In the genomic region with DNA sequence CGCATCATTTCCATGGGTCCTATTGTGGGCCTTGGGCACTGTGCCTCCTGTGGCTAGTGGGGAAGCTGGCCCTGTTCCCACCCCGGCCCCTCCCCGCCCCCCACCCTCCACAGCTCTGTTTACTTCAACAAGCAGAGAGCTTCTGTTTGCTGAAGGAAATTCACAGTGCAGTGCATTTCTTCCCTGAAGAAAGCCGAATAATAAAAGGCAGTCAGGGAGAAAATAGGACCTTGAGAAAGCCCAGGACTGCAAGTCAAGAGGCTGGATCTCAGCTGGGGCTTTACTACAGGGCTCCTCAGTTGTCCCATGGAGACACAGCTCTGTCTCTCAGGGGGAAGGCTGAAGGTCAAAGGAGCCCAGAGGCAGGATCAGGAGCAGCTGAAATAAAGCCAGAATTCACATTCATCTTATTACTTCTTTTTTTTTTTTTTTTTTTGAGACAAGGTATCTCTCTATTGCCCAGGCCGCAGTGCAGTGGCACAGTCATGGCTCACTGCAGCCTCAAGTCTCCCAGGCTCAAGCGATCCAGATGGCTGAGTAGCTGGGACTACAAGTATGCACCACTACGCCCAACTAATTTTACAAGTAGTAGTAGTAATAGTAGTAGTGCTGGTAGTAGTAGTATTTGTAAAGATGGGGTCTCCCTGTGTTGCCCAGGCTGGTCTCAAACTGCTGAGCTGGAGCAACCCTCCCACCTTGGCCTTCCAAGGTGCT, we compare ENCODE assay signal across 9 cellular contexts. TPM values are rescaled to one million over a fixed set of nuclear protein-coding genes. Genes with fewer than 3 reads are reported as not detected.
DNase-seq lines count a peak whose midpoint lies in the region; ATAC-seq and TF ChIP-seq lines count a peak whose summit lies in the region.
"Had no signal": no experiment of that assay in that cellular context is flagged by ENCODE, and none has a peak within 500 bp of the region (broad histone marks: within the 10 kb centered on the region; RNA-seq: fewer than 3 reads in every experiment).

No MANE protein-coding gene starts in this region.

- H3K4me3 ChIP-seq in H7 (ENCODE audit: insufficient read depth, low read depth, low read length) (no peak overlapping the region), SJSA1 (no peak overlapping the region), sigmoid colon (no peak overlapping the region)
- H3K4me3 ChIP-seq: heart left ventricle had no signal

- no peaks in the 10 kb centered on the region for H3K9me3 ChIP-seq in SJSA1 (replicated peaks)
- no peaks in the 10 kb centered on the region for H3K9me3 ChIP-seq in sigmoid colon
- H3K9me3 ChIP-seq: heart left ventricle had no signal

- peak overlapping the region; percentile 88 for H3K27ac ChIP-seq in SJSA1
- peak overlapping the region; percentile 65 for H3K27ac ChIP-seq in layer of hippocampus (ENCODE audit: low read depth, low read length)
- H3K27ac ChIP-seq in sigmoid colon = peak overlapping the region; percentile 73 to 82 (median 74)

- ATAC-seq in stimulated activated naive CD8-positive, alpha-beta T cell treated with anti-CD3 and anti-CD28 coated beads, Interleukin-15, Interleukin-2, amounts not matched to agents 100 U/mL and 50 U/mL, for 24 hours = no peak

- DNase-seq in H7 (peak; percentile 44), SJSA1 (ENCODE audit: low read depth in 1 of 2, low spot score in 2 of 2) (no peak), sigmoid colon (no peak), posterior vena cava (ENCODE audit: low spot score) (no peak), activated gamma-delta T cell treated with Interleukin-2 at 50 U/mL for 16 hours (no peak)
- DNase-seq in stimulated activated naive CD8-positive, alpha-beta T cell treated with anti-CD3 and anti-CD28 coated beads, Interleukin-15, Interleukin-2, amounts not matched to agents 100 U/mL and 50 U/mL, for 24 hours = no peak
- DNase-seq: activated CD4-positive, alpha-beta T cell treated with anti-CD3 and anti-CD28 coated beads, Interleukin-2, amount 50 U/mL, for 4 hours had no signal

- H3K36me3 ChIP-seq in H7 (replicated peaks; ENCODE audit: control insufficient read depth, insufficient read depth, low read length) (no peaks in the 10 kb centered on the region), SJSA1 (no peaks in the 10 kb centered on the region), sigmoid colon (no peaks in the 10 kb centered on the region)
- H3K36me3 ChIP-seq: heart left ventricle had no signal

- no peak for TF ChIP-seq EP300 in sigmoid colon (IDR thresholded peaks at IDR 0.05)

- no peak for TF ChIP-seq CTCF in sigmoid colon (IDR thresholded peaks at IDR 0.05)

- intact Hi-C loops in sigmoid colon (cut with DNase I) = no loop called here
- intact Hi-C loops in posterior vena cava (cut with DNase I) = no loop called here

- no peaks in the 10 kb centered on the region for H3K27me3 ChIP-seq in H7 (ENCODE audit: control insufficient read depth, insufficient read depth, low read length)
- no peaks in the 10 kb centered on the region for H3K27me3 ChIP-seq in SJSA1 (replicated peaks)
- no peaks in the 10 kb centered on the region for H3K27me3 ChIP-seq in layer of hippocampus (ENCODE audit: control insufficient read depth, insufficient read depth, low read length)
- H3K27me3 ChIP-seq in sigmoid colon = no peaks in the 10 kb centered on the region
- H3K27me3 ChIP-seq: heart left ventricle had no signal

- 44 to 69% methylated on average over 7 of the region's 7 CpGs for WGBS in sigmoid colon, 2 donors

- H3K4me1 ChIP-seq in SJSA1 (replicated peaks) = peaks cover 51% of the 10 kb centered on the region
- H3K4me1 ChIP-seq in sigmoid colon = peaks cover 0 to 28% (median 23%) of the 10 kb centered on the region in 4 donors

- TF ChIP-seq POLR2A in sigmoid colon (IDR thresholded peaks at IDR 0.05) = no peak

RNA-seq across cellular contexts. Expression of gene LACTB, which starts 33.0 kb away (rescaled TPM):
- total RNA-seq in H7 (2014; rRNA removed; shearing (Covaris generic)) = 14.0 and 19.2 TPM in 2 replicates
- total RNA-seq in SJSA1 (2014; rRNA removed; shearing (Covaris generic)) = 71.8 and 100 TPM in 2 replicates
- 10 to 100 TPM in 1 of 4 donors, 1 to 10 TPM in 3; 7.2 to 11.2 (median 8.4) TPM for total RNA-seq in sigmoid colon
- polyA plus RNA-seq in sigmoid colon = 10 to 100 TPM; 14.9 to 32.4 (median 21.6) TPM
- 10 to 100 TPM; 14.3 to 21.2 TPM for total RNA-seq in posterior vena cava

RNA-seq across cellular contexts. Expression of gene TPM1, which starts 46.1 kb away (rescaled TPM):
- 274 and 292 TPM in 2 replicates for total RNA-seq in H7 (2014; rRNA removed; shearing (Covaris generic))
- total RNA-seq in SJSA1 (2014; rRNA removed; shearing (Covaris generic)) = 1,245 and 1,667 TPM in 2 replicates
- total RNA-seq in sigmoid colon (1,000 to 10,000 TPM; 2,634 to 4,179 (median 3,850) TPM), posterior vena cava (1,000 to 10,000 TPM; 1,343 to 1,694 TPM)
- 100 to 1,000 TPM; 438 to 950 (median 563) TPM for polyA plus RNA-seq in sigmoid colon
